8 cellular contexts compared by ENCODE assay signal in genomic region chr14:95561001-95561412, GRCh38. TPM values are rescaled to one million over a fixed set of nuclear protein-coding genes. Genes with fewer than 3 reads are reported as not detected.
DNase-seq lines count a peak whose midpoint lies in the region; ATAC-seq lines count a peak whose summit lies in the region.

No MANE protein-coding gene starts in this region.

- ATAC-seq in GM19467 (IDR thresholded peaks at IDR 0.05; ENCODE audit: unreplicated experiment) = peak; percentile 75
- ATAC-seq in HG03575 (IDR thresholded peaks at IDR 0.05; ENCODE audit: extremely low read depth, insufficient number of reproducible peaks, low FRiP score, unreplicated experiment) = peak; percentile 74

- DNase-seq in COLO668 (lab: John Stamatoyannopoulos, UW; ENCODE audit: unreplicated experiment) (peak; percentile 95), NCI-H774 (lab: John Stamatoyannopoulos, UW) (peak; percentile 87), ecto neural progenitor cell (ENCODE audit: low spot score) (peak; percentile 94), lung microvascular endothelial cell (ENCODE audit: low read depth in 2 of 2) (peak; percentile 86 to 92)
- DNase-seq in activated CD4-positive, alpha-beta T cell treated with anti-CD3 and anti-CD28 coated beads, Interleukin-2, amount 50 U/mL, for 4 hours = peak; percentile 77 to 80
- DNase-seq in stimulated activated CD8-positive, alpha-beta memory T cell treated with anti-CD3 and anti-CD28 coated beads, Interleukin-15, amount 100 ng/mL, for 24 hours (ENCODE audit: low read depth) = peak; percentile 80

RNA-seq across cellular contexts. Expression of gene GLRX5, which starts 26.2 kb away (rescaled TPM):
- total RNA-seq in lung microvascular endothelial cell = 31.8 and 32.9 TPM in 2 replicates

RNA-seq across cellular contexts. Expression of gene SYNE3, which starts 44.6 kb away (rescaled TPM):
- 12.0 and 12.5 TPM in 2 replicates for total RNA-seq in lung microvascular endothelial cell

Comparison
In these comparisons a context has a peak if more than half of its experiments do, and no peak if none do; other contexts are left out.
1. Peak in every context shown above with its lines: DNase-seq and ATAC-seq.